In genomic region chr10:22346087-22346661, GRCh38 we compare ENCODE assay signal across 1 cellular context.
TF ChIP-seq lines count a peak whose summit lies in the region.

No MANE protein-coding gene starts in this region.

TF ChIP-seq in HEK293, 187 proteins besides CTCF, POLR2A, EP300 and RAD21 (continued from another document):
- no peak for TF ChIP-seq OSR2 (tag by site-specific recombination; IDR thresholded peaks at IDR 0.05)
- peak; percentile 48 for TF ChIP-seq ZNF366 (tag by site-specific recombination; conservative IDR thresholded peaks at IDR 0.05)
- TF ChIP-seq ZNF514 (tag by site-specific recombination; IDR thresholded peaks at IDR 0.05): no peak
- TF ChIP-seq PATZ1 (tag by site-specific recombination; IDR thresholded peaks at IDR 0.05): no peak
- no peak for TF ChIP-seq TSHZ1 (tag by site-specific recombination; IDR thresholded peaks at IDR 0.05; ENCODE audit: borderline replicate concordance)
- no peak for TF ChIP-seq ZNF362 (tag by site-specific recombination; IDR thresholded peaks at IDR 0.05)
